ENCODE assay signal across 10 cellular contexts in the genomic region with DNA sequence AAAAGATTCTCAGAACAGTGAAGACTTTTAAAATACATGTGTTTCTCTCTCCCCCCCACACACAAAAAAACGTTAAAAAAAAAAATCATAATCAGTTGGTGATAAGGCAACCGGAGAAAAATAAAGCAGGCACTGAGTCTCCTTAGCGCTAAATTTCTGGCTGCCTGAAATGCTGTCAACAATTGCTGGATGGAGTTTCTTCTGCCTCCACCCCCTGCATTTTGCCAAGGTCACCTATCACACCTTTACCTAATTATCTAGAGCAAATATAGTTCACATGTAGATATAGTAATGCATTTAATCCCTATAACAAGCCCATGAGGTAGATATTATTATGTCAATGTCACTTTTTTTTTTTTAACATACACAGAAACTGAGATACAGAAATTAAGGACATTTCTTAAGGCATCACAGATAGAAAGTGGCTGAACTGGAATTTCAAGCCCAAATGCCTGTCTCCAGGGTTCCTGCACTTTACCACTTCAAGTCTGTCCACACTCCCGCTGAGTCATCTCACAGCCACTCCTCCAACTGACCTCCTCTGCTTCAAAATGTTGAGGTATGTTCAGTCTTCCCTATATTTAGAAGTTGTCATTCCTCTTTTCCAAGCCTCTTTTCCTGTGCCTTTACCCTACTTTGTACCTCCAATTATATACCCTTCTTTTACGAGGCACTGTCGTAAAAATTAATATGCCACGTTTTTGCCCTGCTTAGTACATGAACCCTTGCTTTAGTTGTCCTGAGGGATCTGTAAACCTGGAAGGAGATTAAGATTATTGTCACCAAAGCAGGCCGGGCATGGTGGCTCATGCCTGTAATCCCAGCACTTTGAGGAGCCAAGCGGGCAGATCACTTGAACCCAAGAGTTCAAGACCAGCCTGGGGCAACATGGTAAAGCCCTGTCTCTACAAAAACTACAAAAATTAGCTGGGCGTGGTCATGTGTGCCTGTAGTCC.
DNase-seq lines count a peak whose midpoint lies in the region; ATAC-seq and TF ChIP-seq lines count a peak whose summit lies in the region.
"Had no signal": no experiment of that assay in that cellular context is flagged by ENCODE, and none has a peak within 500 bp of the region (broad histone marks: within the 10 kb centered on the region; RNA-seq: fewer than 3 reads in every experiment).

No MANE protein-coding gene starts in this region.

- H3K9me3 ChIP-seq in colonic mucosa (no peaks in the 10 kb centered on the region), mucosa of descending colon (no peaks in the 10 kb centered on the region)

- H3K4me3 Mint-ChIP-seq in activated CD4-positive, alpha-beta T cell treated with anti-CD3 and anti-CD28 coated beads for 36 hours, result no peak overlapping the region
- H3K4me3 Mint-ChIP-seq in activated T-cell treated with anti-CD3 and anti-CD28 coated beads, Interleukin-2, amount 50 U/mL, for 24 hours, result no peak overlapping the region
- H3K4me3 Mint-ChIP-seq: activated naive CD8-positive, alpha-beta T cell had no signal

- H3K27me3 Mint-ChIP-seq in activated CD4-positive, alpha-beta T cell treated with anti-CD3 and anti-CD28 coated beads for 36 hours, result no peaks in the 10 kb centered on the region
- no peaks in the 10 kb centered on the region for H3K27me3 Mint-ChIP-seq in activated T-cell treated with anti-CD3 and anti-CD28 coated beads, Interleukin-2, amount 50 U/mL, for 24 hours
- H3K27me3 Mint-ChIP-seq: activated naive CD8-positive, alpha-beta T cell had no signal

- H3K4me1 Mint-ChIP-seq in activated CD4-positive, alpha-beta T cell treated with anti-CD3 and anti-CD28 coated beads for 36 hours, result peaks cover 13% of the 10 kb centered on the region
- peaks cover 9% of the 10 kb centered on the region for H3K4me1 Mint-ChIP-seq in activated T-cell treated with anti-CD3 and anti-CD28 coated beads, Interleukin-2, amount 50 U/mL, for 24 hours (ENCODE audit: low read depth)

- TF ChIP-seq CTCF in AG10803 (conservative IDR thresholded peaks at IDR 0.05; ENCODE audit: low read length) (no peak), colonic mucosa (IDR thresholded peaks at IDR 0.05) (no peak), mucosa of descending colon (IDR thresholded peaks at IDR 0.05) (no peak)

- intact Hi-C loops in colonic mucosa (cut with DNase I) (no loop called here), mucosa of descending colon (cut with DNase I, micrococcal nuclease) (loop anchor here in 1 of 2 donors (10.0 kb wide), 1 partner anchor 71 kb away; a partner anchor contains a TSS)
- intact Hi-C loops in activated CD4-positive, alpha-beta T cell treated with anti-CD3 and anti-CD28 coated beads for 36 hours (cut with DNase I, micrococcal nuclease), result no loop called here

- ATAC-seq in mucosa of descending colon, result peak; percentile 97
- ATAC-seq in activated CD4-positive, alpha-beta T cell treated with anti-CD3 and anti-CD28 coated beads for 36 hours, result no peak

- no peaks in the 10 kb centered on the region for H3K9me3 Mint-ChIP-seq in activated CD4-positive, alpha-beta T cell treated with anti-CD3 and anti-CD28 coated beads for 36 hours (ENCODE audit: low read depth)
- no peaks in the 10 kb centered on the region for H3K9me3 Mint-ChIP-seq in activated T-cell treated with anti-CD3 and anti-CD28 coated beads, Interleukin-2, amount 50 U/mL, for 24 hours

- H3K27ac Mint-ChIP-seq in activated CD4-positive, alpha-beta T cell treated with anti-CD3 and anti-CD28 coated beads for 36 hours, result no peak overlapping the region
- no peak overlapping the region for H3K27ac Mint-ChIP-seq in activated T-cell treated with anti-CD3 and anti-CD28 coated beads, Interleukin-2, amount 50 U/mL, for 24 hours
- H3K27ac Mint-ChIP-seq: activated naive CD8-positive, alpha-beta T cell had no signal

- H3K4me1 ChIP-seq in colonic mucosa (no peaks in the 10 kb centered on the region), mucosa of descending colon (ENCODE audit: low read depth) (no peaks in the 10 kb centered on the region)

- CTCF ChIA-PET in activated CD4-positive, alpha-beta T cell treated with anti-CD3 and anti-CD28 coated beads for 36 hours (lab: Charles Lee), result no interaction called here

- no peak overlapping the region for H3K4me3 ChIP-seq in AG10803 (ENCODE audit: low read length)
- H3K4me3 ChIP-seq in colonic mucosa, result no peak overlapping the region
- H3K4me3 ChIP-seq in mucosa of descending colon, result no peak overlapping the region

- H3K27ac ChIP-seq in colonic mucosa, result no peak overlapping the region

- H3K36me3 ChIP-seq in colonic mucosa (no peaks in the 10 kb centered on the region), mucosa of descending colon (ENCODE audit: low read depth) (no peaks in the 10 kb centered on the region)

- no peaks in the 10 kb centered on the region for H3K36me3 Mint-ChIP-seq in activated CD4-positive, alpha-beta T cell treated with anti-CD3 and anti-CD28 coated beads for 36 hours (ENCODE audit: low read depth)
- no peaks in the 10 kb centered on the region for H3K36me3 Mint-ChIP-seq in activated T-cell treated with anti-CD3 and anti-CD28 coated beads, Interleukin-2, amount 50 U/mL, for 24 hours (ENCODE audit: low read depth)
- H3K36me3 Mint-ChIP-seq: activated naive CD8-positive, alpha-beta T cell had no signal

- H3K27me3 ChIP-seq in colonic mucosa, result no peaks in the 10 kb centered on the region

- no peak overlapping the region for H3K9ac ChIP-seq in colonic mucosa (ENCODE audit: low read depth in 2 of 2, low read length in 2 of 2)

- POLR2A ChIA-PET in activated CD4-positive, alpha-beta T cell treated with anti-CD3 and anti-CD28 coated beads for 36 hours (lab: Charles Lee), result no interaction called here

- DNase-seq in AG10803 (ENCODE audit: low read depth) (peak; percentile 18), HT-29 (ENCODE audit: low spot score) (peak; percentile 88), colonic mucosa (peak; percentile 59), mucosa of descending colon (peak in 2 of 3 donors; percentile 51 to 59), kidney glomerular epithelial cell (lab: John Stamatoyannopoulos, UW) (no peak)
- no peak for DNase-seq in activated CD4-positive, alpha-beta T cell treated with anti-CD3 and anti-CD28 coated beads for 36 hours
- no peak for DNase-seq in activated T-cell treated with anti-CD3 and anti-CD28 coated beads, Interleukin-2, amount 50 U/mL, for 24 hours
- no peak for DNase-seq in activated CD4-positive, alpha-beta T cell treated with anti-CD3 and anti-CD28 coated beads, Interleukin-2, amount 50 U/mL, for 4 hours
- DNase-seq: activated CD4-positive, alpha-beta T cell treated with anti-CD3 and anti-CD28 coated beads for 1 hour had no signal

Comparison
In these comparisons a context has a peak if more than half of its experiments do, and no peak if none do; other contexts are left out.
1. DNase-seq: peak in AG10803 (single experiment), HT-29 (single experiment), colonic mucosa (single experiment) and mucosa of descending colon (2 of 3); none in activated CD4-positive, alpha-beta T cell treated with anti-CD3 and anti-CD28 coated beads for 36 hours (single experiment), activated T-cell treated with anti-CD3 and anti-CD28 coated beads, Interleukin-2, amount 50 U/mL, for 24 hours (single experiment), activated CD4-positive, alpha-beta T cell treated with anti-CD3 and anti-CD28 coated beads, Interleukin-2, amount 50 U/mL, for 4 hours (0 of 2) and kidney glomerular epithelial cell (single experiment).